Comparison of ENCODE assay signal across 9 cellular contexts in genomic region chr5:139390639-139391569, GRCh38. TPM values are rescaled to one million over a fixed set of nuclear protein-coding genes. Genes with fewer than 3 reads are reported as not detected.
A peak's percentile ranks its signal among the peaks of the same experiment; 100 is the strongest.
DNase-seq lines count a peak whose midpoint lies in the region; ATAC-seq, FAIRE-seq and TF ChIP-seq lines count a peak whose summit lies in the region.
"Had no signal": no experiment of that assay in that cellular context is flagged by ENCODE, and none has a peak within 500 bp of the region (broad histone marks: within the 10 kb centered on the region; RNA-seq: fewer than 3 reads in every experiment).

No MANE protein-coding gene starts in this region.

- no peaks in the 10 kb centered on the region for H3K9me3 ChIP-seq in DOHH2 (ENCODE audit: control insufficient read depth, insufficient read depth, low read length)
- no peaks in the 10 kb centered on the region for H3K9me3 ChIP-seq in KOPT-K1 (ENCODE audit: insufficient read depth, low read length, poor library complexity, severe bottlenecking)
- no peaks in the 10 kb centered on the region for H3K9me3 ChIP-seq in breast epithelium
- H3K9me3 ChIP-seq in prostate gland, result no peaks in the 10 kb centered on the region

- no peak for TF ChIP-seq CTCF in DOHH2 (IDR thresholded peaks at IDR 0.05; ENCODE audit: low read depth, low read length, poor library complexity, severe bottlenecking)
- TF ChIP-seq CTCF in breast epithelium (IDR thresholded peaks at IDR 0.05), result no peak
- no peak for TF ChIP-seq CTCF in prostate gland (IDR thresholded peaks at IDR 0.05)
- no peak for TF ChIP-seq CTCF in lower leg skin (IDR thresholded peaks at IDR 0.05)

- FAIRE-seq in RCC 7860 (lab: Jason Lieb, UNC), result no peak

- ATAC-seq in HG02642 (IDR thresholded peaks at IDR 0.05; ENCODE audit: poor library complexity, unreplicated experiment), result no peak
- ATAC-seq in GM19463 (IDR thresholded peaks at IDR 0.05; ENCODE audit: unreplicated experiment), result no peak

- DNase-seq in breast epithelium (ENCODE audit: low spot score in 2 of 2) (no peak), prostate gland (ENCODE audit: low spot score) (no peak), lower leg skin (ENCODE audit: low spot score in 2 of 2) (no peak), RCC 7860 (ENCODE audit: low spot score) (no peak)
- DNase-seq: NCI-H2171 treated with DMSO at 0.1 percent for 48 hours had no signal

- TF ChIP-seq POLR2A in breast epithelium (IDR thresholded peaks at IDR 0.05), result no peak
- no peak for TF ChIP-seq POLR2A in prostate gland (IDR thresholded peaks at IDR 0.05)
- no peak for TF ChIP-seq POLR2A in lower leg skin (IDR thresholded peaks at IDR 0.05)

- H3K79me2 ChIP-seq in DOHH2 (ENCODE audit: control insufficient read depth, low read length), result peaks cover 95% of the 10 kb centered on the region

- H3K4me3 ChIP-seq in DOHH2 (ENCODE audit: low read length) (peak overlapping the region; percentile 99), breast epithelium (peak overlapping the region in 1 of 3 donors; percentile 68), prostate gland (no peak overlapping the region), lower leg skin (ENCODE audit: low read depth, poor library complexity, severe bottlenecking) (no peak overlapping the region)

- H3K36me3 ChIP-seq in DOHH2 (ENCODE audit: control insufficient read depth, low read length) (peaks cover 84% of the 10 kb centered on the region), KOPT-K1 (ENCODE audit: insufficient read depth, low read length) (peaks cover 39% of the 10 kb centered on the region), breast epithelium (no peaks in the 10 kb centered on the region), prostate gland (no peaks in the 10 kb centered on the region)

- H3K9me2 ChIP-seq in DOHH2 (replicated peaks; ENCODE audit: control insufficient read depth, low read length), result no peaks in the 10 kb centered on the region

- WGBS in prostate gland, result 87% methylated on average over 10 of the region's 10 CpGs
- WGBS in lower leg skin, 2 donors, result 81 to 82% methylated on average over 9 to 10 of the region's 10 CpGs

- H3K4me1 ChIP-seq in DOHH2 (ENCODE audit: control insufficient read depth, low read length) (peaks cover 74% of the 10 kb centered on the region), breast epithelium (peaks cover 3 to 17% of the 10 kb centered on the region in 2 donors), prostate gland (replicated peaks) (peaks cover 40% of the 10 kb centered on the region)

- H3F3A ChIP-seq in DOHH2 (ENCODE audit: control insufficient read depth, insufficient read depth), result peaks cover 40% of the 10 kb centered on the region

- no peaks in the 10 kb centered on the region; the same call in 1 of the 2 replicates for H4K20me1 ChIP-seq in DOHH2 (ENCODE audit: control insufficient read depth, insufficient read depth, low read depth, low read length)

- H3K27me3 ChIP-seq in DOHH2 (ENCODE audit: control insufficient read depth, low read length), result no peaks in the 10 kb centered on the region
- H3K27me3 ChIP-seq in breast epithelium, result peaks cover 0 to 3% of the 10 kb centered on the region in 2 donors
- H3K27me3 ChIP-seq in prostate gland (replicated peaks; ENCODE audit: insufficient read depth), result no peaks in the 10 kb centered on the region

- intact Hi-C loops in breast epithelium (cut with DNase I; ENCODE audit: low total_unique reads) (loop anchor here (10.0 kb wide), 1 partner anchor 96 kb away; the partner anchor contains the start of gene MATR3), prostate gland (cut with DNase I) (no loop called here), lower leg skin (cut with DNase I; ENCODE audit: low total_unique reads) (no loop called here)

- peak overlapping the region; percentile 99 for H3K4me2 ChIP-seq in DOHH2 (ENCODE audit: low read length)

- H3K27ac ChIP-seq in DOHH2 (ENCODE audit: low read depth, low read length), result peak overlapping the region; percentile 99
- peak overlapping the region; percentile 100 for H3K27ac ChIP-seq in KOPT-K1 (ENCODE audit: low read depth, low read length, poor library complexity, severe bottlenecking)
- H3K27ac ChIP-seq in breast epithelium, result peak overlapping the region; percentile 55 to 88
- H3K27ac ChIP-seq in prostate gland, result peak overlapping the region; percentile 67 to 83

RNA-seq across cellular contexts. Expression of gene MZB1, which starts 1.2 kb away (rescaled TPM):
- total RNA-seq in breast epithelium (10 to 100 TPM in 1 of 3 donors, 1 to 10 TPM in 1, not detected in 1; 8.6 to 35.4 TPM), prostate gland (1 to 10 TPM; 2.7 to 4.3 TPM), lower leg skin (not detected)

RNA-seq across cellular contexts. Expression of gene PROB1, which starts 4.0 kb away (rescaled TPM):
- total RNA-seq in breast epithelium (1 to 10 TPM in 1 of 3 donors, under 1 TPM in 2; 0.32 to 1.3 (median 0.73) TPM), prostate gland (1 to 10 TPM; 2.4 TPM), lower leg skin (under 1 TPM; 0.25 to 0.47 (median 0.33) TPM)

RNA-seq across cellular contexts. Expression of gene SLC23A1, which starts 7.8 kb away (rescaled TPM):
- total RNA-seq in breast epithelium (1 to 10 TPM in 1 of 3 donors, under 1 TPM in 1, not detected in 1; 0.33 to 1.0 TPM), prostate gland (10 to 100 TPM; 11.5 to 26.3 TPM), lower leg skin (1 to 10 TPM; 1.5 to 4.1 (median 2.6) TPM)

RNA-seq across cellular contexts. Expression of gene SPATA24, which starts 13.0 kb away (rescaled TPM):
- total RNA-seq in breast epithelium (1 to 10 TPM in 2 of 3 donors, under 1 TPM in 1; 0.98 to 2.4 (median 2.2) TPM), prostate gland (10 to 100 TPM in 1 of 2 donors, 1 to 10 TPM in 1; 4.4 to 27.3 TPM), lower leg skin (1 to 10 TPM in 1 of 4 donors, under 1 TPM in 2, not detected in 1; 0.65 to 1.4 (median 0.71) TPM)

RNA-seq across cellular contexts. Expression of gene DNAJC18, which starts 48.4 kb away (rescaled TPM):
- total RNA-seq in breast epithelium (1 to 10 TPM; 5.4 to 9.5 (median 7.6) TPM), prostate gland (10 to 100 TPM in 1 of 2 donors, 1 to 10 TPM in 1; 7.3 to 11.5 TPM), lower leg skin (1 to 10 TPM; 1.6 to 5.9 (median 3.5) TPM)
